ENCODE assay signal across 2 cellular contexts in the genomic region with DNA sequence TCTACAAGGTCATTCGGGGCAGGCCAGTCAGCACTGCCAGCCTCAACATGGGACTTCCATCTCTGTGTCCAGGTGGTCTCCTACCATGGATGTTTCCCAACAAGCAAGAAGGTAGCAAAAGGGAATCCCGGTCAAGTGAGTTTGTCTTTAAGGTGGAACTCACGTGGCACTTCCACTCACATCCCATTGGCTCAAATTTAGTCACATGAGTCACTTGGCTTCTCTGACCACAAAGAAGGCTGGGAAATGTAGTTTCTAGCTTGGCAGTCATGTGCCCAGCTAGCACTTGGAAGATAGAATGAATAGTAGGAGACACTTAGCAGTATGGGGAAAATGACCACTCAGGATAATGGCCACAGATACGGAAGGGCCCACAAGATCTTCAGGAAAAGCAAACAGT.
TF ChIP-seq lines count a peak whose summit lies in the region.

No MANE protein-coding gene starts in this region.

TF ChIP-seq in HepG2, 621 proteins besides CTCF, POLR2A, EP300 and RAD21 (continued from another document and continues in another):
- TF ChIP-seq, protein P1, sequence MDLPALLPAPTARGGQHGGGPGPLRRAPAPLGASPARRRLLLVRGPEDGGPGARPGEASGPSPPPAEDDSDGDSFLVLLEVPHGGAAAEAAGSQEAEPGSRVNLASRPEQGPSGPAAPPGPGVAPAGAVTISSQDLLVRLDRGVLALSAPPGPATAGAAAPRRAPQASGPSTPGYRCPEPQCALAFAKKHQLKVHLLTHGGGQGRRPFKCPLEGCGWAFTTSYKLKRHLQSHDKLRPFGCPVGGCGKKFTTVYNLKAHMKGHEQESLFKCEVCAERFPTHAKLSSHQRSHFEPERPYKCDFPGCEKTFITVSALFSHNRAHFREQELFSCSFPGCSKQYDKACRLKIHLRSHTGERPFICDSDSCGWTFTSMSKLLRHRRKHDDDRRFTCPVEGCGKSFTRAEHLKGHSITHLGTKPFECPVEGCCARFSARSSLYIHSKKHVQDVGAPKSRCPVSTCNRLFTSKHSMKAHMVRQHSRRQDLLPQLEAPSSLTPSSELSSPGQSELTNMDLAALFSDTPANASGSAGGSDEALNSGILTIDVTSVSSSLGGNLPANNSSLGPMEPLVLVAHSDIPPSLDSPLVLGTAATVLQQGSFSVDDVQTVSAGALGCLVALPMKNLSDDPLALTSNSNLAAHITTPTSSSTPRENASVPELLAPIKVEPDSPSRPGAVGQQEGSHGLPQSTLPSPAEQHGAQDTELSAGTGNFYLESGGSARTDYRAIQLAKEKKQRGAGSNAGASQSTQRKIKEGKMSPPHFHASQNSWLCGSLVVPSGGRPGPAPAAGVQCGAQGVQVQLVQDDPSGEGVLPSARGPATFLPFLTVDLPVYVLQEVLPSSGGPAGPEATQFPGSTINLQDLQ (CRISPR knock-in tag; IDR thresholded peaks at IDR 0.05), result no peak
- TF ChIP-seq THAP11 (CRISPR knock-in tag; IDR thresholded peaks at IDR 0.05) (peak; percentile 74), HCFC1 (IDR thresholded peaks at IDR 0.05; ENCODE audit: low read depth, low read length) (no peak), SPEN (CRISPR knock-in tag; IDR thresholded peaks at IDR 0.05; ENCODE audit: low read depth) (no peak), PAX8 (CRISPR knock-in tag; IDR thresholded peaks at IDR 0.05; ENCODE audit: borderline replicate concordance) (no peak), NFRKB (IDR thresholded peaks at IDR 0.05) (no peak), ZSCAN21 (CRISPR knock-in tag; IDR thresholded peaks at IDR 0.05; ENCODE audit: borderline replicate concordance) (no peak), ZNF552 (CRISPR knock-in tag; IDR thresholded peaks at IDR 0.05; ENCODE audit: borderline replicate concordance) (no peak), CEBPB (IDR thresholded peaks at IDR 0.05; ENCODE audit: borderline replicate concordance, low read depth, low read length) (no peak), ZMAT3 (CRISPR knock-in tag; conservative IDR thresholded peaks at IDR 0.05) (no peak), ZNF160 (CRISPR knock-in tag; IDR thresholded peaks at IDR 0.05) (no peak), ZNF567 (CRISPR knock-in tag; IDR thresholded peaks at IDR 0.05; ENCODE audit: borderline replicate concordance) (no peak), KLF16 (CRISPR knock-in tag; IDR thresholded peaks at IDR 0.05) (no peak), ZNF143 (CRISPR knock-in tag; IDR thresholded peaks at IDR 0.05) (peak; percentile 67), ZC3H4 (CRISPR knock-in tag; IDR thresholded peaks at IDR 0.05; ENCODE audit: borderline replicate concordance) (no peak), ZNF558 (CRISPR knock-in tag; IDR thresholded peaks at IDR 0.05; ENCODE audit: borderline replicate concordance) (no peak), SIN3B (IDR thresholded peaks at IDR 0.05; ENCODE audit: low read length) (no peak), ZBTB43 (CRISPR knock-in tag; conservative IDR thresholded peaks at IDR 0.05) (no peak), AGO2 (optimal IDR thresholded peaks at IDR 0.05; ENCODE audit: low read depth, low read length) (no peak), ZFP62 (CRISPR knock-in tag; IDR thresholded peaks at IDR 0.05) (no peak), SMAD1 (CRISPR knock-in tag; IDR thresholded peaks at IDR 0.05; ENCODE audit: borderline replicate concordance, low read depth) (no peak), GABPB1 (CRISPR knock-in tag; IDR thresholded peaks at IDR 0.05) (no peak)
- TF ChIP-seq, protein P2, sequence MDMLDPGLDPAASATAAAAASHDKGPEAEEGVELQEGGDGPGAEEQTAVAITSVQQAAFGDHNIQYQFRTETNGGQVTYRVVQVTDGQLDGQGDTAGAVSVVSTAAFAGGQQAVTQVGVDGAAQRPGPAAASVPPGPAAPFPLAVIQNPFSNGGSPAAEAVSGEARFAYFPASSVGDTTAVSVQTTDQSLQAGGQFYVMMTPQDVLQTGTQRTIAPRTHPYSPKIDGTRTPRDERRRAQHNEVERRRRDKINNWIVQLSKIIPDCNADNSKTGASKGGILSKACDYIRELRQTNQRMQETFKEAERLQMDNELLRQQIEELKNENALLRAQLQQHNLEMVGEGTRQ (IDR thresholded peaks at IDR 0.05; ENCODE audit: low read depth, low read length), result peak; percentile 25; the same call in 1 of the 2 replicates
- TF ChIP-seq, protein P2 (CRISPR knock-in tag; IDR thresholded peaks at IDR 0.05; ENCODE audit: borderline replicate concordance), result no peak
- TF ChIP-seq, protein P3, sequence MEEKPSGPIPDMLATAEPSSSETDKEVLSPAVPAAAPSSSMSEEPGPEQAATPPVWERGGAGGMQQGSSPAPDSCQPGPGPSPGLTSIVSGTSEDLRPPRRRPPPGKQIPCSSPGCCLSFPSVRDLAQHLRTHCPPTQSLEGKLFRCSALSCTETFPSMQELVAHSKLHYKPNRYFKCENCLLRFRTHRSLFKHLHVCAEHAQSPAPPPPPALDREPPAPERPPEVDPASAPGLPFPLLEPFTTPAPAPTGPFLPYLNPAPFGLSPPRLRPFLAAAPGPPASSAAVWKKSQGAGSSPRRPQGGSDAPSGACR (CRISPR knock-in tag; IDR thresholded peaks at IDR 0.05), result no peak

TF ChIP-seq in K562, 482 proteins besides CTCF, POLR2A, EP300 and RAD21 (continued from another document):
- TF ChIP-seq, protein P4, sequence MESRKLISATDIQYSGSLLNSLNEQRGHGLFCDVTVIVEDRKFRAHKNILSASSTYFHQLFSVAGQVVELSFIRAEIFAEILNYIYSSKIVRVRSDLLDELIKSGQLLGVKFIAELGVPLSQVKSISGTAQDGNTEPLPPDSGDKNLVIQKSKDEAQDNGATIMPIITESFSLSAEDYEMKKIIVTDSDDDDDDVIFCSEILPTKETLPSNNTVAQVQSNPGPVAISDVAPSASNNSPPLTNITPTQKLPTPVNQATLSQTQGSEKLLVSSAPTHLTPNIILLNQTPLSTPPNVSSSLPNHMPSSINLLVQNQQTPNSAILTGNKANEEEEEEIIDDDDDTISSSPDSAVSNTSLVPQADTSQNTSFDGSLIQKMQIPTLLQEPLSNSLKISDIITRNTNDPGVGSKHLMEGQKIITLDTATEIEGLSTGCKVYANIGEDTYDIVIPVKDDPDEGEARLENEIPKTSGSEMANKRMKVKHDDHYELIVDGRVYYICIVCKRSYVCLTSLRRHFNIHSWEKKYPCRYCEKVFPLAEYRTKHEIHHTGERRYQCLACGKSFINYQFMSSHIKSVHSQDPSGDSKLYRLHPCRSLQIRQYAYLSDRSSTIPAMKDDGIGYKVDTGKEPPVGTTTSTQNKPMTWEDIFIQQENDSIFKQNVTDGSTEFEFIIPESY (CRISPR knock-in tag; IDR thresholded peaks at IDR 0.05), result no peak
- TF ChIP-seq NFYB (IDR thresholded peaks at IDR 0.05; ENCODE audit: extremely low read depth, insufficient read length) (peak; percentile 87), TEAD2 (tag; IDR thresholded peaks at IDR 0.05) (no peak), SIX5 (IDR thresholded peaks at IDR 0.05; ENCODE audit: borderline replicate concordance in 1 of 2, insufficient read depth in 1 of 2, low read depth in 1 of 2, low read length in 2 of 2) (peak in 1 of 2 experiments; percentile 29; a peak in 2 of 4 replicates), ZNF217 (CRISPR knock-in tag; IDR thresholded peaks at IDR 0.05) (no peak), FOS (IDR thresholded peaks at IDR 0.05; ENCODE audit: extremely low read depth, insufficient read length) (peak; percentile 39), ZNF143 (CRISPR knock-in tag; IDR thresholded peaks at IDR 0.05) (peak; percentile 56; the same call in 1 of the 2 replicates), ZNF589 (CRISPR knock-in tag; IDR thresholded peaks at IDR 0.05; ENCODE audit: low read depth) (no peak), HCFC1 (IDR thresholded peaks at IDR 0.05; ENCODE audit: low read depth, low read length) (peak; percentile 67), CHD4 (IDR thresholded peaks at IDR 0.05; ENCODE audit: insufficient read depth, insufficient replicate concordance, low read depth, low read length, poor library complexity, severe bottlenecking) (no peak), RAD51 (IDR thresholded peaks at IDR 0.05; ENCODE audit: borderline replicate concordance, low read depth) (peak; percentile 85), ZNF134 (CRISPR knock-in tag; conservative IDR thresholded peaks at IDR 0.05) (no peak), DDX20 (tag; IDR thresholded peaks at IDR 0.05; ENCODE audit: low read depth) (no peak)
- TF ChIP-seq, protein P2 (CRISPR knock-in tag; IDR thresholded peaks at IDR 0.05), result peak; percentile 82
TF ChIP-seq in K562: peak in this region for 8.
